ENCODE assay signal across 1 cellular context in the genomic region with DNA sequence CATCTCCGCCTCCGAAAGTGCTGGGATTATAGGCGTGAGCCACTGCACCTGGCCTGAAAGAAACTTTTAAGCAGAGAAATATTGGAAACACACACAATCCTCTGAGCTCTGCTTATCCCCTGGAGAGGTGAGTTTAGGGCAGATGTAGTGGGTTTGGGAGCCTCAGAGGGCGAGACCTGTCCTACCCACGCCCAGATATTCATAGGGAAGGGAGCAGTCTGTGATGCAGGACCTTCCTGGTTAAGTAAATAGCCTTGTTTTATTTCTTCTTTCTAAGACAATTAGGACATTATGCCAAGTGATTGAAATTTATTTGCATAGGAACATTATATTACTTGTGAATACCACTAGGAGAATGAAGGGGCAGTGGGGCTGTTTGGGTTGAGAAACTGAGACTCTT.
TF ChIP-seq lines count a peak whose summit lies in the region.

No MANE protein-coding gene starts in this region.

TF ChIP-seq in GM23338, 12 proteins besides CTCF, POLR2A, EP300 and RAD21 (continued from another document):
- TF ChIP-seq, protein P1, sequence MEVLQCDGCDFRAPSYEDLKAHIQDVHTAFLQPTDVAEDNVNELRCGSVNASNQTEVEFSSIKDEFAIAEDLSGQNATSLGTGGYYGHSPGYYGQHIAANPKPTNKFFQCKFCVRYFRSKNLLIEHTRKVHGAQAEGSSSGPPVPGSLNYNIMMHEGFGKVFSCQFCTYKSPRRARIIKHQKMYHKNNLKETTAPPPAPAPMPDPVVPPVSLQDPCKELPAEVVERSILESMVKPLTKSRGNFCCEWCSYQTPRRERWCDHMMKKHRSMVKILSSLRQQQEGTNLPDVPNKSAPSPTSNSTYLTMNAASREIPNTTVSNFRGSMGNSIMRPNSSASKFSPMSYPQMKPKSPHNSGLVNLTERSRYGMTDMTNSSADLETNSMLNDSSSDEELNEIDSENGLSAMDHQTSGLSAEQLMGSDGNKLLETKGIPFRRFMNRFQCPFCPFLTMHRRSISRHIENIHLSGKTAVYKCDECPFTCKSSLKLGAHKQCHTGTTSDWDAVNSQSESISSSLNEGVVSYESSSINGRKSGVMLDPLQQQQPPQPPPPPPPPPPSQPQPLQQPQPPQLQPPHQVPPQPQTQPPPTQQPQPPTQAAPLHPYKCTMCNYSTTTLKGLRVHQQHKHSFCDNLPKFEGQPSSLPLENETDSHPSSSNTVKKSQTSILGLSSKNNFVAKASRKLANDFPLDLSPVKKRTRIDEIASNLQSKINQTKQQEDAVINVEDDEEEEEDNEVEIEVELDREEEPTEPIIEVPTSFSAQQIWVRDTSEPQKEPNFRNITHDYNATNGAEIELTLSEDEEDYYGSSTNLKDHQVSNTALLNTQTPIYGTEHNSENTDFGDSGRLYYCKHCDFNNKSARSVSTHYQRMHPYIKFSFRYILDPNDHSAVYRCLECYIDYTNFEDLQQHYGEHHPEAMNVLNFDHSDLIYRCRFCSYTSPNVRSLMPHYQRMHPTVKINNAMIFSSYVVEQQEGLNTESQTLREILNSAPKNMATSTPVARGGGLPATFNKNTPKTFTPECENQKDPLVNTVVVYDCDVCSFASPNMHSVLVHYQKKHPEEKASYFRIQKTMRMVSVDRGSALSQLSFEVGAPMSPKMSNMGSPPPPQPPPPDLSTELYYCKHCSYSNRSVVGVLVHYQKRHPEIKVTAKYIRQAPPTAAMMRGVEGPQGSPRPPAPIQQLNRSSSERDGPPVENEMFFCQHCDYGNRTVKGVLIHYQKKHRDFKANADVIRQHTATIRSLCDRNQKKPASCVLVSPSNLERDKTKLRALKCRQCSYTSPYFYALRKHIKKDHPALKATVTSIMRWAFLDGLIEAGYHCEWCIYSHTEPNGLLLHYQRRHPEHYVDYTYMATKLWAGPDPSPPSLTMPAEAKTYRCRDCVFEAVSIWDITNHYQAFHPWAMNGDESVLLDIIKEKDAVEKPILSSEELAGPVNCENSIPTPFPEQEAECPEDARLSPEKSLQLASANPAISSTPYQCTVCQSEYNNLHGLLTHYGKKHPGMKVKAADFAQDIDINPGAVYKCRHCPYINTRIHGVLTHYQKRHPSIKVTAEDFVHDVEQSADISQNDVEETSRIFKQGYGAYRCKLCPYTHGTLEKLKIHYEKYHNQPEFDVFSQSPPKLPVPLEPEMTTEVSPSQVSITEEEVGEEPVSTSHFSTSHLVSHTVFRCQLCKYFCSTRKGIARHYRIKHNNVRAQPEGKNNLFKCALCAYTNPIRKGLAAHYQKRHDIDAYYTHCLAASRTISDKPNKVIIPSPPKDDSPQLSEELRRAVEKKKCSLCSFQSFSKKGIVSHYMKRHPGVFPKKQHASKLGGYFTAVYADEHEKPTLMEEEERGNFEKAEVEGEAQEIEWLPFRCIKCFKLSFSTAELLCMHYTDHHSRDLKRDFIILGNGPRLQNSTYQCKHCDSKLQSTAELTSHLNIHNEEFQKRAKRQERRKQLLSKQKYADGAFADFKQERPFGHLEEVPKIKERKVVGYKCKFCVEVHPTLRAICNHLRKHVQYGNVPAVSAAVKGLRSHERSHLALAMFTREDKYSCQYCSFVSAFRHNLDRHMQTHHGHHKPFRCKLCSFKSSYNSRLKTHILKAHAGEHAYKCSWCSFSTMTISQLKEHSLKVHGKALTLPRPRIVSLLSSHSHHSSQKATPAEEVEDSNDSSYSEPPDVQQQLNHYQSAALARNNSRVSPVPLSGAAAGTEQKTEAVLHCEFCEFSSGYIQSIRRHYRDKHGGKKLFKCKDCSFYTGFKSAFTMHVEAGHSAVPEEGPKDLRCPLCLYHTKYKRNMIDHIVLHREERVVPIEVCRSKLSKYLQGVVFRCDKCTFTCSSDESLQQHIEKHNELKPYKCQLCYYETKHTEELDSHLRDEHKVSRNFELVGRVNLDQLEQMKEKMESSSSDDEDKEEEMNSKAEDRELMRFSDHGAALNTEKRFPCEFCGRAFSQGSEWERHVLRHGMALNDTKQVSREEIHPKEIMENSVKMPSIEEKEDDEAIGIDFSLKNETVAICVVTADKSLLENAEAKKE (CRISPR knock-in tag; IDR thresholded peaks at IDR 0.05): no peak
- TF ChIP-seq EZH2 (IDR thresholded peaks at IDR 0.05; ENCODE audit: low read depth, unreplicated experiment): no peak
- TF ChIP-seq NANOG (IDR thresholded peaks at IDR 0.05; ENCODE audit: borderline replicate concordance): no peak
- no peak for TF ChIP-seq ZNF331 (CRISPR knock-in tag; IDR thresholded peaks at IDR 0.05; ENCODE audit: low read depth)
- TF ChIP-seq CREB1 (CRISPR knock-in tag; IDR thresholded peaks at IDR 0.05; ENCODE audit: low read depth): no peak
- TF ChIP-seq EZH2phosphoT487 (IDR thresholded peaks at IDR 0.05; ENCODE audit: unreplicated experiment): no peak
- TF ChIP-seq POLR2AphosphoS5 (IDR thresholded peaks at IDR 0.05; ENCODE audit: low read depth): no peak
- TF ChIP-seq ETS1 (IDR thresholded peaks at IDR 0.05): no peak
- TF ChIP-seq ZNF114 (CRISPR knock-in tag; IDR thresholded peaks at IDR 0.05): no peak
- TF ChIP-seq REST (IDR thresholded peaks at IDR 0.05; ENCODE audit: unreplicated experiment): no peak
- TF ChIP-seq STAT1 (IDR thresholded peaks at IDR 0.05; ENCODE audit: unreplicated experiment): no peak
